8 cellular contexts compared by ENCODE assay signal in genomic region chr11:120952503-120953229, GRCh38.
A peak's percentile ranks its signal among the peaks of the same experiment; 100 is the strongest.
DNase-seq lines count a peak whose midpoint lies in the region; ATAC-seq and TF ChIP-seq lines count a peak whose summit lies in the region.

No MANE protein-coding gene starts in this region.

- no peak overlapping the region for H3K27ac Mint-ChIP-seq in activated naive CD8-positive, alpha-beta T cell treated with anti-CD3 and anti-CD28 coated beads, Interleukin-2, amount 50 U/mL, for 24 hours

- peak overlapping the region; percentile 58 for H3K4me3 Mint-ChIP-seq in activated naive CD8-positive, alpha-beta T cell treated with anti-CD3 and anti-CD28 coated beads, Interleukin-2, amount 50 U/mL, for 24 hours

- peaks cover 14% of the 10 kb centered on the region for H3K4me1 Mint-ChIP-seq in activated naive CD8-positive, alpha-beta T cell treated with anti-CD3 and anti-CD28 coated beads, Interleukin-2, amount 50 U/mL, for 24 hours

- H3K27me3 ChIP-seq in cardiac muscle cell = peaks cover 6% of the 10 kb centered on the region
- no peaks in the 10 kb centered on the region for H3K27me3 ChIP-seq in prostate gland (replicated peaks; ENCODE audit: insufficient read depth)
- no peaks in the 10 kb centered on the region for H3K27me3 ChIP-seq in uterus

- H3K36me3 Mint-ChIP-seq in activated naive CD8-positive, alpha-beta T cell treated with anti-CD3 and anti-CD28 coated beads, Interleukin-2, amount 50 U/mL, for 24 hours (ENCODE audit: low read depth) = no peaks in the 10 kb centered on the region

- no peaks in the 10 kb centered on the region for H3K9me3 ChIP-seq in cardiac muscle cell (ENCODE audit: low read depth)
- H3K9me3 ChIP-seq in prostate gland = no peaks in the 10 kb centered on the region
- H3K9me3 ChIP-seq in uterus = no peaks in the 10 kb centered on the region

- H3K9me3 Mint-ChIP-seq in activated naive CD8-positive, alpha-beta T cell treated with anti-CD3 and anti-CD28 coated beads, Interleukin-2, amount 50 U/mL, for 24 hours = no peaks in the 10 kb centered on the region

- ATAC-seq in GM18511 (IDR thresholded peaks at IDR 0.05; ENCODE audit: unreplicated experiment) = peak; percentile 82
- peak; percentile 68 for ATAC-seq in activated naive CD8-positive, alpha-beta T cell treated with anti-CD3 and anti-CD28 coated beads, Interleukin-2, amount 50 U/mL, for 24 hours

- TF ChIP-seq POLR2A in prostate gland (IDR thresholded peaks at IDR 0.05) (no peak), uterus (IDR thresholded peaks at IDR 0.05) (no peak)

- peaks cover 6% of the 10 kb centered on the region for H3K4me1 ChIP-seq in cardiac muscle cell (ENCODE audit: low read depth)
- no peaks in the 10 kb centered on the region for H3K4me1 ChIP-seq in prostate gland (replicated peaks)
- no peaks in the 10 kb centered on the region for H3K4me1 ChIP-seq in uterus

- intact Hi-C loops in prostate gland (cut with DNase I) = loop anchor here (5.0 to 10.0 kb wide), 2 partner anchors 162 to 440 kb away; partner anchors contain the start of gene GRIK4
- intact Hi-C loops in uterus (cut with DNase I; ENCODE audit: low total_unique reads) = no loop called here

- peak; percentile 68 for TF ChIP-seq CTCF in cardiac muscle cell (IDR thresholded peaks at IDR 0.05; ENCODE audit: low read depth, low read length)
- TF ChIP-seq CTCF in prostate gland (IDR thresholded peaks at IDR 0.05) = peak; percentile 56 to 88 (median 78)
- TF ChIP-seq CTCF in uterus (IDR thresholded peaks at IDR 0.05) = peak; percentile 58 to 64 (median 62)

- H3K36me3 ChIP-seq in cardiac muscle cell = no peaks in the 10 kb centered on the region
- no peaks in the 10 kb centered on the region for H3K36me3 ChIP-seq in prostate gland
- H3K36me3 ChIP-seq in uterus = no peaks in the 10 kb centered on the region

- H3K27ac ChIP-seq in cardiac muscle cell (no peak overlapping the region), prostate gland (no peak overlapping the region), uterus (no peak overlapping the region)

- DNase-seq in 8988T (peak; percentile 78), NCI-H1092 (lab: John Stamatoyannopoulos, UW) (peak; percentile 94), SKM-1 treated with dmso at 0.1 percent for 144 hours (lab: John Stamatoyannopoulos, UW; ENCODE audit: unreplicated experiment) (peak; percentile 50), cardiac muscle cell (ENCODE audit: low read depth in 1 of 2, low spot score in 1 of 2) (peak; percentile 83 to 84), prostate gland (ENCODE audit: low spot score) (peak; percentile 74), uterus (peak; percentile 50 to 67)
- DNase-seq in activated naive CD8-positive, alpha-beta T cell treated with anti-CD3 and anti-CD28 coated beads, Interleukin-2, amount 50 U/mL, for 24 hours = peak; percentile 71

- 13% methylated on average over 18 of the region's 18 CpGs for WGBS in prostate gland

- no peak overlapping the region for H3K4me3 ChIP-seq in cardiac muscle cell
- H3K4me3 ChIP-seq in prostate gland = no peak overlapping the region
- no peak overlapping the region for H3K4me3 ChIP-seq in uterus

- peaks cover 14% of the 10 kb centered on the region for H3K27me3 Mint-ChIP-seq in activated naive CD8-positive, alpha-beta T cell treated with anti-CD3 and anti-CD28 coated beads, Interleukin-2, amount 50 U/mL, for 24 hours
